In genomic region chr2:218570850-218571249, GRCh38 we compare ENCODE assay signal across 9 cellular contexts. TPM values are rescaled to one million over a fixed set of nuclear protein-coding genes. Genes with fewer than 3 reads are reported as not detected.
A peak's percentile ranks its signal among the peaks of the same experiment; 100 is the strongest.
DNase-seq lines count a peak whose midpoint lies in the region; ATAC-seq and TF ChIP-seq lines count a peak whose summit lies in the region.
"Had no signal": no experiment of that assay in that cellular context is flagged by ENCODE, and none has a peak within 500 bp of the region (broad histone marks: within the 10 kb centered on the region; RNA-seq: fewer than 3 reads in every experiment).

No MANE protein-coding gene starts in this region.

- peaks cover 32% of the 10 kb centered on the region for H3K36me3 Mint-ChIP-seq in brain
- no peaks in the 10 kb centered on the region for H3K36me3 Mint-ChIP-seq in naive B cell

- H3K4me1 ChIP-seq in BLaER1 treated with 17β-estradiol and CSF1 and Interleukin-3, amounts not matched to agents 10 nM and 100 nM = peaks cover 33 to 42% (median 38%) of the 10 kb centered on the region in 10 experiments
- peaks cover 33% of the 10 kb centered on the region for H3K4me1 ChIP-seq in Karpas-422 (ENCODE audit: low read length)

- no peaks in the 10 kb centered on the region for H3K9me3 Mint-ChIP-seq in brain
- no peaks in the 10 kb centered on the region for H3K9me3 Mint-ChIP-seq in naive B cell

- H3K4me1 Mint-ChIP-seq in brain (peaks cover 71% of the 10 kb centered on the region), naive B cell (peaks cover 43 to 61% (median 57%) of the 10 kb centered on the region in 3 donors)

- peak overlapping the region; percentile 82 to 99 (median 94) for H3K4me2 ChIP-seq in BLaER1 treated with 17β-estradiol and CSF1 and Interleukin-3, amounts not matched to agents 10 nM and 100 nM
- H3K4me2 ChIP-seq in Karpas-422 (ENCODE audit: low read depth, low read length, poor library complexity, severe bottlenecking) = peak overlapping the region; percentile 86

- H3K27ac Mint-ChIP-seq in brain (peak overlapping the region; percentile 5 to 99 (median 96)), naive B cell (peak overlapping the region; percentile 60 to 100 (median 91))

- peaks cover 14 to 75% (median 58%) of the 10 kb centered on the region in 11 experiments; a peak in 21 of 22 replicates for H4K20me1 ChIP-seq in BLaER1 treated with 17β-estradiol and CSF1 and Interleukin-3, amounts not matched to agents 10 nM and 100 nM
- no peaks in the 10 kb centered on the region for H4K20me1 ChIP-seq in Karpas-422 (ENCODE audit: insufficient read depth, low read depth, low read length)

- no peaks in the 10 kb centered on the region for H3K9me3 ChIP-seq in BLaER1 treated with 17β-estradiol and CSF1 and Interleukin-3, amounts not matched to agents 10 nM and 100 nM (replicated peaks in 1 of 11)
- no peaks in the 10 kb centered on the region for H3K9me3 ChIP-seq in Karpas-422 (ENCODE audit: low read length)
- H3K9me3 ChIP-seq: Peyer's patch had no signal

- peak overlapping the region; percentile 89 to 94 (median 93) for H3K4me3 Mint-ChIP-seq in brain
- peak overlapping the region in 6 of 8 donors; percentile 18 to 99 (median 98) for H3K4me3 Mint-ChIP-seq in naive B cell

- peak overlapping the region in 6 of 11 experiments; percentile 11 to 96 (median 93); a peak in 6 of 22 replicates for H3K27ac ChIP-seq in BLaER1 treated with 17β-estradiol and CSF1 and Interleukin-3, amounts not matched to agents 10 nM and 100 nM
- no peak overlapping the region for H3K27ac ChIP-seq in Karpas-422 (ENCODE audit: low read length)

- no peak overlapping the region for H2AFZ ChIP-seq in Karpas-422 (ENCODE audit: low read length)

- no peak for DNase-seq in Karpas-422
- no peak for DNase-seq in naive B cell
- no peak for DNase-seq in germinal center (ENCODE audit: low spot score)
- no peak for DNase-seq in occipital lobe (lab: John Stamatoyannopoulos, UW)
- no peak for DNase-seq in epidermal melanocyte (ENCODE audit: insufficient read length, low spot score)
- DNase-seq in COLO829 (ENCODE audit: low spot score) = no peak
- DNase-seq: Peyer's patch had no signal

- H3K9me2 ChIP-seq in Karpas-422 (replicated peaks; ENCODE audit: insufficient read depth, low read length) = no peaks in the 10 kb centered on the region

- no peak for TF ChIP-seq CTCF in brain (conservative IDR thresholded peaks at IDR 0.05)

- peaks cover 96% of the 10 kb centered on the region for H3K79me2 ChIP-seq in Karpas-422 (ENCODE audit: low read length)

- peaks cover 37 to 64% (median 51%) of the 10 kb centered on the region in 11 experiments for H3K36me3 ChIP-seq in BLaER1 treated with 17β-estradiol and CSF1 and Interleukin-3, amounts not matched to agents 10 nM and 100 nM
- H3K36me3 ChIP-seq in Karpas-422 (ENCODE audit: insufficient read depth, low read length) = peaks cover 29% of the 10 kb centered on the region; the same call in 1 of the 2 replicates

- H3K27me3 ChIP-seq in BLaER1 treated with 17β-estradiol and CSF1 and Interleukin-3, amounts not matched to agents 10 nM and 100 nM = no peaks in the 10 kb centered on the region
- H3K27me3 ChIP-seq in Karpas-422 (ENCODE audit: low read length) = no peaks in the 10 kb centered on the region
- H3K27me3 ChIP-seq: Peyer's patch had no signal

- peak overlapping the region; percentile 79 to 95 (median 86); a peak in 18 of 20 replicates for H3K4me3 ChIP-seq in BLaER1 treated with 17β-estradiol and CSF1 and Interleukin-3, amounts not matched to agents 10 nM and 100 nM
- peak overlapping the region; percentile 89 for H3K4me3 ChIP-seq in Karpas-422 (ENCODE audit: low read length)

- H3K27me3 Mint-ChIP-seq in brain (peaks cover 20% of the 10 kb centered on the region), naive B cell (no peaks in the 10 kb centered on the region)

- no peak for ATAC-seq in naive B cell (ENCODE audit: low read depth in 2 of 2)

- peak overlapping the region; percentile 91 to 98 (median 95) for H3K9ac ChIP-seq in BLaER1 treated with 17β-estradiol and CSF1 and Interleukin-3, amounts not matched to agents 10 nM and 100 nM
- peak overlapping the region; percentile 95; the same call in 1 of the 2 replicates for H3K9ac ChIP-seq in Karpas-422 (ENCODE audit: low read length)

RNA-seq across cellular contexts. Expression of gene CNOT9, which starts 2.2 kb away (rescaled TPM):
- 50.0 and 74.9 TPM in 2 replicates for total RNA-seq in Karpas-422 (2014; rRNA removed; shearing (Covaris generic); ENCODE audit: low replicate concordance)
- polyA plus RNA-seq in brain (ENCODE audit: insufficient read depth, low read depth, low replicate concordance) (38.1 TPM), naive B cell (ENCODE audit: low read depth in 6 of 6) (10 to 100 TPM; 10.9 to 21.9 (median 16.9) TPM)
- total RNA-seq in occipital lobe = 39.6 TPM

RNA-seq across cellular contexts. Expression of gene USP37, which starts 2.7 kb away (rescaled TPM):
- total RNA-seq in Karpas-422 (2014; rRNA removed; shearing (Covaris generic); ENCODE audit: low replicate concordance) = 8.9 and 16.9 TPM in 2 replicates
- 7.1 TPM for polyA plus RNA-seq in brain (ENCODE audit: insufficient read depth, low read depth, low replicate concordance)
- 10 to 100 TPM in 5 of 6 donors, 1 to 10 TPM in 1; 3.0 to 19.1 (median 12.3) TPM for polyA plus RNA-seq in naive B cell (ENCODE audit: low read depth in 6 of 6)
- 38.7 TPM for total RNA-seq in occipital lobe

RNA-seq across cellular contexts. Expression of gene PLCD4, which starts 36.8 kb away (rescaled TPM):
- total RNA-seq in Karpas-422 (2014; rRNA removed; shearing (Covaris generic); ENCODE audit: low replicate concordance) = 0.43 TPM in 1 of 2 replicates, not detected in the other
- polyA plus RNA-seq in brain (ENCODE audit: insufficient read depth, low read depth, low replicate concordance) (9.7 TPM), naive B cell (ENCODE audit: low read depth in 6 of 6) (under 1 TPM in 1 of 6 donors, not detected in 5; 0.21 TPM)
- total RNA-seq in occipital lobe = 0.31 TPM
